8 cellular contexts compared by ENCODE assay signal in genomic region chr1:114979278-114979891, GRCh38. TPM values are rescaled to one million over a fixed set of nuclear protein-coding genes. Genes with fewer than 3 reads are reported as not detected.
A peak's percentile ranks its signal among the peaks of the same experiment; 100 is the strongest.
DNase-seq lines count a peak whose midpoint lies in the region; ATAC-seq, FAIRE-seq and TF ChIP-seq lines count a peak whose summit lies in the region.

No MANE protein-coding gene starts in this region.

- H3K27me3 ChIP-seq in body of pancreas = no peaks in the 10 kb centered on the region

- H3K4me1 ChIP-seq in body of pancreas = no peaks in the 10 kb centered on the region

- ATAC-seq in body of pancreas = peak; percentile 47
- no peak for ATAC-seq in GM21717 (IDR thresholded peaks at IDR 0.05; ENCODE audit: unreplicated experiment)

- no peak for TF ChIP-seq POLR2A in body of pancreas (IDR thresholded peaks at IDR 0.05)

- DNase-seq in SIG-M5 treated with dmso at 0.1 percent for 504 hours (lab: John Stamatoyannopoulos, UW; ENCODE audit: unreplicated experiment) (peak; percentile 62), SIG-M5 (lab: John Stamatoyannopoulos, UW) (no peak), NCI-H1092 treated with DMSO at 0.1 percent for 48 hours (lab: John Stamatoyannopoulos, UW) (peak; percentile 18), T1000 (lab: John Stamatoyannopoulos, UW) (peak; percentile 21), body of pancreas (peak; percentile 66 to 80 (median 74))
- peak; percentile 34 to 42 for DNase-seq in stimulated activated CD4-positive, alpha-beta T cell treated with anti-CD3 and anti-CD28 coated beads, Interleukin-1b, Interleukin-23, amount 100 ng/mL, for 1 hour (ENCODE audit: low read depth in 2 of 2)

- H3K9me3 ChIP-seq in body of pancreas = peaks cover 0 to 6% (median 0%) of the 10 kb centered on the region in 3 donors

- intact Hi-C loops in body of pancreas (cut with DNase I) = no loop called here

- H3K4me3 ChIP-seq in body of pancreas = no peak overlapping the region

- WGBS in body of pancreas, 2 donors = 24 to 29% methylated on average over 4 of the region's 4 CpGs

- no peak overlapping the region for H3K27ac ChIP-seq in body of pancreas

- H3K36me3 ChIP-seq in body of pancreas (replicated peaks in 1 of 2; ENCODE audit: insufficient read depth in 1 of 2, low read depth in 2 of 2) = no peaks in the 10 kb centered on the region

- TF ChIP-seq CTCF in body of pancreas (IDR thresholded peaks at IDR 0.05) = peak; percentile 58 to 88 (median 77)

- peak; percentile 97 for FAIRE-seq in islet of Langerhans (lab: Jason Lieb, UNC)

RNA-seq across cellular contexts. Expression of gene TSHB, which starts 50.2 kb away (rescaled TPM):
- not detected for total RNA-seq in body of pancreas
